Comparison of ENCODE assay signal across 19 cellular contexts in the genomic region with DNA sequence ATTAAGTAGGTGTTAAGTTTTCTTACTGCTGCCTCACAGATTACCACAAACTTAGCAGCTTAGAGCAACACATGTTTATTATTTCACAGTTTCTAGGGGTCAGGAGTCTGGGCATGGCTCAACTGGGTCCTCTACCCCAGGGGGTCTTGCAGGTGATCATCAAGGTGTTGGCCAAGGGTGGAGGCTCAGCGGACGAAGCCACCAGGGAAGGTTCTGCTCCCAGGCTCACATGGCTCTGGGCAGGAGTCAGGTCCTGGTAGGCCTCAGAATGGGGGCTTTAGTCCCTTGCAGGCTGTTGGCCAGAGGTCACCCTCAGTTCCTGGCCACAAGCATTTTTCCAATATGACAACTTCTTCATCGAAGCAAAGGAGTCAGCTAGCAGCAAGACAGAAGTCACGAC.
"Had no signal": no experiment of that assay in that cellular context is flagged by ENCODE, and none has a peak within 500 bp of the region (broad histone marks: within the 10 kb centered on the region; RNA-seq: fewer than 3 reads in every experiment).

No MANE protein-coding gene starts in this region.

- DNase-seq: KBM-7, MV-4-11, NCI-H1048, NCI-H1105, NCI-H1417, NCI-H1436 treated with DMSO at 0.1 percent for 48 hours, NCI-H1694, NCI-H187 treated with DMSO at 0.1 percent for 48 hours, NCI-H2029 treated with DMSO at 0.1 percent for 48 hours, NCI-H2107, NCI-H226, NCI-H446, NCI-H510A, NCI-H524 treated with DMSO at 0.1 percent for 48 hours, NCI-H69, NCI-H774, RPMI8226, SHP77, SK-N-SH had no signal

- H3K9me2 ChIP-seq: SK-N-SH had no signal

- H3K4me2 ChIP-seq: SK-N-SH had no signal

- H3K9me3 ChIP-seq: SK-N-SH had no signal

- H3K9ac ChIP-seq: SK-N-SH had no signal
